Comparison of ENCODE assay signal across 16 cellular contexts in the genomic region with DNA sequence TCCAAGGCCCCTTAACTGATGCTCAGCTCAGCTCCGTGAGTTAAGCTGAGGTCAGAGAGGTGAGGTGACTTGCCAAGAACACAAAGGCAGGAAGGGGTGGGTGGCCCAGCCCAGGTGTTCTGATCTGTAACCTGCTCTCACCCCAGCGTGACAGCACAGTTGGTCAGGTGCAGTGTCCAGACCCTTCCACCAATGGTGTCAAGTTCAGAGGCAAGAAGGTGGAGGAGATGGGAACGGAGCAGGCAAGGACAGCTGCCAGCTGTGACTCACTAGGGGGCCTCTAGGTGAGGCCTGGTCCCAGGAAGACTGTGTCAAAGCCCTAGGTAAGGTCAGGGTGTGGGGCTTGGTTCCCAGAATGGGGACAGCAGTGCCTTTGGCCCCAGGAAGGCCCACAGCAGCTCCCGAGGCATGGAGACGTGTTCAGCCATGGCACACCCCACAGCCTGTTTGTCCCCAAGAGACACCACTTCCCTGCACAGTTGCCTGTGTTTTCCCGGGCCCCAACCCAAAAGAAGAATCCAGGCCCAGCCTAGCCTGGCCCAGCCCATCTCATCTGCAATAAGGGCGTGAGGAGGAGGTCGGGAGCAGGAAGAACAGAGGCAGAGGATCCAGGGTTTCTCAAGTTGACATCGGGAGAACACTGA. TPM values are rescaled to one million over a fixed set of nuclear protein-coding genes. Genes with fewer than 3 reads are reported as not detected.
"Had no signal": no experiment of that assay in that cellular context is flagged by ENCODE, and none has a peak within 500 bp of the region (broad histone marks: within the 10 kb centered on the region; RNA-seq: fewer than 3 reads in every experiment).

No MANE protein-coding gene starts in this region.

- H3K27me3 Mint-ChIP-seq: activated B cell treated with CpG ODN at 0.5 μM for 24 hours; activated CD4-positive, alpha-beta T cell treated with anti-CD3 and anti-CD28 coated beads, Interleukin-2, amount 10 ng/mL, durations not matched to agents 24 days and 14 days; memory B cell; naive thymus-derived CD8-positive, alpha-beta T cell; progenitor cell of endocrine pancreas; stimulated activated naive CD8-positive, alpha-beta T cell treated with anti-CD3 and anti-CD28 coated beads, Interleukin-15, amount 100 ng/mL, for 72 hours had no signal

- H3K36me3 ChIP-seq: ascending aorta, esophagus muscularis mucosa, thoracic aorta had no signal

- H3K4me3 ChIP-seq: ascending aorta, esophagus muscularis mucosa, smooth muscle cell, thoracic aorta had no signal

- DNase-seq: activated B cell treated with CpG ODN at 0.5 μM for 24 hours had no signal

- H3K4me1 Mint-ChIP-seq: activated B cell treated with CpG ODN at 0.5 μM for 24 hours; activated naive CD4-positive, alpha-beta T cell treated with anti-CD3 and anti-CD28 coated beads, Interleukin-2, amount 10 ng/mL, durations not matched to agents 7 days and 5 days; stimulated activated naive CD8-positive, alpha-beta T cell treated with anti-CD3 and anti-CD28 coated beads, Interleukin-15, amount 100 ng/mL, for 72 hours had no signal

- H3K4me1 ChIP-seq: ascending aorta had no signal

- H3K9me3 ChIP-seq: ascending aorta, esophagus muscularis mucosa, thoracic aorta had no signal

- H3K27ac Mint-ChIP-seq: activated B cell treated with CpG ODN at 0.5 μM for 24 hours; activated CD4-positive, alpha-beta T cell treated with anti-CD3 and anti-CD28 coated beads, Interleukin-2, amount 10 ng/mL, durations not matched to agents 24 days and 14 days; activated naive CD4-positive, alpha-beta T cell treated with anti-CD3 and anti-CD28 coated beads, Interleukin-2, amount 10 ng/mL, durations not matched to agents 7 days and 5 days; activated T-helper 2 cell treated with anti-CD3 and anti-CD28 coated beads, Interferon-gamma antibody, Interleukin-2, Interleukin-4, amounts not matched to agents 10 μg/mL and 5 μg/mL and 100 μg/mL, durations not matched to agents 14 hours and 24 hours and 36 hours; memory B cell; naive thymus-derived CD8-positive, alpha-beta T cell; stimulated activated naive CD8-positive, alpha-beta T cell treated with anti-CD3 and anti-CD28 coated beads, Interleukin-15, amount 100 ng/mL, for 72 hours had no signal

- H3K36me3 Mint-ChIP-seq: activated naive CD4-positive, alpha-beta T cell treated with anti-CD3 and anti-CD28 coated beads, Interleukin-2, amount 10 ng/mL, durations not matched to agents 7 days and 5 days; memory B cell; naive thymus-derived CD8-positive, alpha-beta T cell had no signal

- H3K4me3 Mint-ChIP-seq: activated B cell treated with CpG ODN at 0.5 μM for 24 hours; activated CD4-positive, alpha-beta T cell treated with anti-CD3 and anti-CD28 coated beads, Interleukin-2, amount 10 ng/mL, durations not matched to agents 24 days and 14 days; activated naive CD4-positive, alpha-beta T cell treated with anti-CD3 and anti-CD28 coated beads, Interleukin-2, amount 10 ng/mL, durations not matched to agents 7 days and 5 days; memory B cell; naive thymus-derived CD8-positive, alpha-beta T cell; stimulated activated naive CD8-positive, alpha-beta T cell treated with anti-CD3 and anti-CD28 coated beads, Interleukin-15, amount 100 ng/mL, for 72 hours had no signal

- H3K27ac ChIP-seq: ascending aorta, esophagus muscularis mucosa, thoracic aorta had no signal

- H3K9me3 Mint-ChIP-seq: activated B cell treated with CpG ODN at 0.5 μM for 24 hours; activated CD4-positive, alpha-beta T cell treated with anti-CD3 and anti-CD28 coated beads, Interleukin-2, amount 10 ng/mL, durations not matched to agents 24 days and 14 days; activated naive CD4-positive, alpha-beta T cell treated with anti-CD3 and anti-CD28 coated beads, Interleukin-2, amount 10 ng/mL, durations not matched to agents 7 days and 5 days; activated T-helper 2 cell treated with anti-CD3 and anti-CD28 coated beads, Interferon-gamma antibody, Interleukin-2, Interleukin-4, amounts not matched to agents 10 μg/mL and 5 μg/mL and 100 μg/mL, durations not matched to agents 14 hours and 24 hours and 36 hours; memory B cell; naive thymus-derived CD8-positive, alpha-beta T cell; stimulated activated naive CD8-positive, alpha-beta T cell treated with anti-CD3 and anti-CD28 coated beads, Interleukin-15, amount 100 ng/mL, for 72 hours had no signal

- H3K27me3 ChIP-seq: ascending aorta, esophagus muscularis mucosa had no signal

- H3K4me2 ChIP-seq: smooth muscle cell had no signal

RNA-seq across cellular contexts. Expression of a gene that starts 7.2 kb away (rescaled TPM):
- total RNA-seq: activated B cell treated with CpG ODN at 0.5 μM for 24 hours; activated CD4-positive, alpha-beta T cell treated with anti-CD3 and anti-CD28 coated beads, Interleukin-2, amount 10 ng/mL, durations not matched to agents 24 days and 14 days; activated CD8-positive, alpha-beta memory T cell treated with anti-CD3 and anti-CD28 coated beads for 36 hours; activated T-helper 2 cell treated with anti-CD3 and anti-CD28 coated beads, Interferon-gamma antibody, Interleukin-2, Interleukin-4, amounts not matched to agents 10 μg/mL and 5 μg/mL and 100 μg/mL, durations not matched to agents 14 hours and 24 hours and 36 hours; ascending aorta; bronchial epithelial cell; dermis microvascular lymphatic vessel endothelial cell; naive thymus-derived CD8-positive, alpha-beta T cell; progenitor cell of endocrine pancreas; smooth muscle cell; T-helper 2 cell treated with Interferon-gamma antibody and Interleukin-4, amounts not matched to agents 100 ng/mL and 5 ng/mL, for 36 hours had no signal
- polyA plus RNA-seq: naive thymus-derived CD8-positive, alpha-beta T cell; smooth muscle cell had no signal
